ENCODE assay signal across 7 cellular contexts in genomic region chr10:79137826-79138225, GRCh38.
DNase-seq lines count a peak whose midpoint lies in the region; ATAC-seq and TF ChIP-seq lines count a peak whose summit lies in the region.

No MANE protein-coding gene starts in this region.

- no peak for TF ChIP-seq CTCF in fibroblast of villous mesenchyme (IDR thresholded peaks at IDR 0.05; ENCODE audit: insufficient read depth, low read depth, low read length)

- ATAC-seq in GM19397 (IDR thresholded peaks at IDR 0.05; ENCODE audit: unreplicated experiment) (peak; percentile 76), HG03139 (IDR thresholded peaks at IDR 0.05; ENCODE audit: unreplicated experiment) (peak; percentile 77)
- ATAC-seq in activated CD4-positive, CD25-positive, alpha-beta regulatory T cell treated with anti-CD3 and anti-CD28 coated beads, Interleukin-2, amount 50 U/mL, for 24 hours = peak; percentile 71 to 78

- peak; percentile 79 for DNase-seq in fibroblast of villous mesenchyme (ENCODE audit: low read depth)
- peak; percentile 61 for DNase-seq in stimulated activated CD4-positive, alpha-beta T cell treated with anti-CD3 and anti-CD28 coated beads, Interleukin-15, amount 100 ng/mL, for 24 hours
- no peak for DNase-seq in NCI-H187 (lab: John Stamatoyannopoulos, UW)
- no peak for DNase-seq in retina

- H3K4me3 ChIP-seq in fibroblast of villous mesenchyme (ENCODE audit: low read depth, low read length) = no peak overlapping the region

Comparison
In these comparisons a context has a peak if more than half of its experiments do, and no peak if none do; other contexts are left out.
1. DNase-seq: peak in fibroblast of villous mesenchyme (single experiment) and stimulated activated CD4-positive, alpha-beta T cell treated with anti-CD3 and anti-CD28 coated beads, Interleukin-15, amount 100 ng/mL, for 24 hours (single experiment); none in NCI-H187 (0 of 2) and retina (single experiment).
2. Peak in every context shown above with its lines, with median percentiles within 50 percentile points of each other: ATAC-seq.